In genomic region chr1:21124846-21125245, GRCh38 we compare ENCODE assay signal across 25 cellular contexts. TPM values are rescaled to one million over a fixed set of nuclear protein-coding genes. Genes with fewer than 3 reads are reported as not detected.
DNase-seq lines count a peak whose midpoint lies in the region; ATAC-seq, FAIRE-seq and TF ChIP-seq lines count a peak whose summit lies in the region.
"Had no signal": no experiment of that assay in that cellular context is flagged by ENCODE, and none has a peak within 500 bp of the region (broad histone marks: within the 10 kb centered on the region; RNA-seq: fewer than 3 reads in every experiment).

No MANE protein-coding gene starts in this region.

- no peaks in the 10 kb centered on the region for H3K9me3 ChIP-seq in astrocyte (ENCODE audit: insufficient read depth, low read depth, low read length)
- H3K9me3 ChIP-seq: gastroesophageal sphincter, left lung, ovary, suprapubic skin had no signal

- FAIRE-seq in astrocyte (lab: Jason Lieb, UNC) = no peak
- FAIRE-seq: D721Med, H1 had no signal

- ATAC-seq in HG02981 (IDR thresholded peaks at IDR 0.05; ENCODE audit: unreplicated experiment) = no peak
- ATAC-seq: gastroesophageal sphincter, left lung had no signal

- peaks cover 5% of the 10 kb centered on the region for H3K4me1 Mint-ChIP-seq in astrocyte (ENCODE audit: low read depth, unreplicated experiment)

- H3K9ac ChIP-seq in astrocyte (ENCODE audit: low read length) = no peak overlapping the region

- no peaks in the 10 kb centered on the region for H3K27me3 Mint-ChIP-seq in astrocyte (ENCODE audit: low read depth, unreplicated experiment)
- H3K27me3 Mint-ChIP-seq: activated CD4-positive, alpha-beta memory T cell treated with anti-CD3 and anti-CD28 coated beads for 36 hours; activated naive CD8-positive, alpha-beta T cell had no signal

- H3K9me3 Mint-ChIP-seq in astrocyte (ENCODE audit: unreplicated experiment) = no peaks in the 10 kb centered on the region
- H3K9me3 Mint-ChIP-seq: activated CD4-positive, alpha-beta memory T cell treated with anti-CD3 and anti-CD28 coated beads for 36 hours had no signal

- peaks cover 63% of the 10 kb centered on the region for H4K20me1 ChIP-seq in astrocyte (ENCODE audit: insufficient read depth, low read length)

- no peak for TF ChIP-seq CTCF in astrocyte (IDR thresholded peaks at IDR 0.05; ENCODE audit: insufficient read depth, low read depth, low read length)
- no peak for TF ChIP-seq CTCF in fibroblast of villous mesenchyme (IDR thresholded peaks at IDR 0.05; ENCODE audit: insufficient read depth, low read depth, low read length)

- H3K36me3 Mint-ChIP-seq in astrocyte (ENCODE audit: low read depth, unreplicated experiment) = peaks cover 9% of the 10 kb centered on the region

- H3K79me2 ChIP-seq in astrocyte (ENCODE audit: insufficient read depth, low read length) = peaks cover 63% of the 10 kb centered on the region

- H3K27ac ChIP-seq in astrocyte (ENCODE audit: low read depth, low read length) = no peak overlapping the region
- H3K27ac ChIP-seq: gastroesophageal sphincter, HL-60, ovary, suprapubic skin, WERI-Rb-1 had no signal

- no peaks in the 10 kb centered on the region for H3K4me1 ChIP-seq in astrocyte (ENCODE audit: insufficient read depth, low read length)

- DNase-seq in AG20443 (ENCODE audit: low spot score) (peak; percentile 40), HS-5 (ENCODE audit: low read depth) (peak; percentile 37), astrocyte (ENCODE audit: low read depth) (peak; percentile 66), fibroblast of villous mesenchyme (ENCODE audit: low read depth) (peak; percentile 91), NAMALWA (ENCODE audit: low spot score) (no peak), COR-L47 (lab: John Stamatoyannopoulos, UW) (no peak), middle frontal gyrus (ENCODE audit: extremely low spot score, low spot score) (no peak)
- DNase-seq: activated CD4-positive, alpha-beta memory T cell treated with anti-CD3 and anti-CD28 coated beads for 36 hours; activated T-cell treated with anti-CD3 and anti-CD28 coated beads, Interleukin-2, amount 50 U/mL, for 48 hours; effector CD8-positive, alpha-beta T cell; GF-D8; KBM-7; left lung; NCI-H1436 treated with DMSO at 0.1 percent for 48 hours; ovary; stimulated activated CD4-positive, alpha-beta T cell treated with anti-CD3 and anti-CD28 coated beads, Interleukin-4, amount 100 ng/mL, for 1 hour; T-helper 1 cell; WERI-Rb-1 had no signal

- no peak overlapping the region for H3K4me3 ChIP-seq in astrocyte (ENCODE audit: insufficient read depth, low read depth, low read length)
- H3K4me3 ChIP-seq in fibroblast of villous mesenchyme (ENCODE audit: low read depth, low read length) = no peak overlapping the region
- H3K4me3 ChIP-seq: gastroesophageal sphincter, left lung, ovary, suprapubic skin had no signal

- no peak overlapping the region for H3K27ac Mint-ChIP-seq in astrocyte (ENCODE audit: unreplicated experiment)
- H3K27ac Mint-ChIP-seq: activated CD4-positive, alpha-beta memory T cell treated with anti-CD3 and anti-CD28 coated beads for 36 hours; activated naive CD8-positive, alpha-beta T cell had no signal

- H3K4me3 Mint-ChIP-seq in astrocyte (ENCODE audit: unreplicated experiment) = no peak overlapping the region
- H3K4me3 Mint-ChIP-seq: activated CD4-positive, alpha-beta memory T cell treated with anti-CD3 and anti-CD28 coated beads for 36 hours; activated naive CD8-positive, alpha-beta T cell had no signal

- peaks cover 3% of the 10 kb centered on the region for H3K36me3 ChIP-seq in astrocyte (ENCODE audit: insufficient read depth, low read length)
- H3K36me3 ChIP-seq: ovary, suprapubic skin had no signal

- no peak overlapping the region for H3K4me2 ChIP-seq in astrocyte (ENCODE audit: low read length)

- no peaks in the 10 kb centered on the region for H3K27me3 ChIP-seq in astrocyte (ENCODE audit: insufficient read depth, low read length)
- H3K27me3 ChIP-seq: gastroesophageal sphincter, left lung, ovary, suprapubic skin had no signal

- no peak overlapping the region for H2AFZ ChIP-seq in astrocyte (ENCODE audit: low read depth, low read length)

RNA-seq across cellular contexts. Expression of gene EIF4G3, which starts 51.9 kb away (rescaled TPM):
- 76.1 and 80.7 TPM in 2 replicates for total RNA-seq in astrocyte
- total RNA-seq in fibroblast of villous mesenchyme = 51.5 and 66.5 TPM in 2 replicates

Comparison
In these comparisons a context has a peak if more than half of its experiments do, and no peak if none do; other contexts are left out.
1. DNase-seq: peak in AG20443 (single experiment), HS-5 (single experiment), astrocyte (single experiment) and fibroblast of villous mesenchyme (single experiment); none in NAMALWA (single experiment), COR-L47 (single experiment) and middle frontal gyrus (single experiment).